In the genomic region with DNA sequence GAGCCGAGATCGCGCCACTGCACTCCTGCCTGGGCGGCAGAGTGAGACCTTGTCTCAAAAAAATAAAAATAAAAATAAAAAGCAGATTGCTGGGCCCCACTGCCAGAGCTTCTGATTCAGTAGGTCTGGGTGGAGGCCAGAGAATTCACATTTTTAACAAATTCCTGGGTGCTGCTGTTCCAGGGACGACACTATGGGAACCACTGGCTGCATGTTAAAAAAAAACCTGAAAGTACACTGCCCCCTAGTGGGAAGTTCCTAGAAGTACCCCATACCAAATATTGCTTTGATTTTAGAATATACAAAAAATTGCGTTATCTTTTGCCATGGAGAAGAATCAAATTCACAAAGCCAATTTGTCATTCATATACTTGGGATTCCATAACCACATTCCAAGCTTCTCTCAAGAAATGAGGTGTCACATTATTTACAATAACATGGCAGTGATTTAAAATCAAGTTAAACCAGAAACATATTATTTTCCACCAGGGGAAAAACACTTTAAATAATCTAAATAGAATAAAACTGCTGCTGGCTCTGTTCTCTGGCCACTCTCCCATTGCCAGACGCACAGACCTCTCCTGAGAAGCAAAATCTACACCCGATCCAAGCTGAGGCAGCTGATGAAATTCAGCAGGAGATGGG, we compare ENCODE assay signal across 8 cellular contexts. TPM values are rescaled to one million over a fixed set of nuclear protein-coding genes. Genes with fewer than 3 reads are reported as not detected.
DNase-seq lines count a peak whose midpoint lies in the region; ATAC-seq and TF ChIP-seq lines count a peak whose summit lies in the region.

No MANE protein-coding gene starts in this region.

- CTCF ChIA-PET in A673 (lab: Charles Lee) (interaction anchor here (0.6 to 1.7 kb wide), 2 partner anchors 232 to 357 kb away, joined by 3 to 5 read pairs; no protein-coding TSS in a partner anchor), WTC11 (lab: Charles Lee) (interaction anchor here (0.6 to 3.1 kb wide), 13 partner anchors 9 to 357 kb away, joined by 3 to 16 read pairs (median 4); a partner anchor contains a TSS)

- no peak for TF ChIP-seq EP300 in gastroesophageal sphincter (IDR thresholded peaks at IDR 0.05)

- no peak overlapping the region for H3K9ac ChIP-seq in parathyroid adenoma

- H3K27me3 ChIP-seq in A673 (replicated peaks; ENCODE audit: insufficient read depth, low read depth, low read length, poor library complexity): no peaks in the 10 kb centered on the region
- H3K27me3 ChIP-seq in GM06990 (replicated peaks; ENCODE audit: control insufficient read depth, insufficient read depth, low read length): no peaks in the 10 kb centered on the region
- peaks cover 24% of the 10 kb centered on the region for H3K27me3 ChIP-seq in gastroesophageal sphincter
- no peaks in the 10 kb centered on the region for H3K27me3 ChIP-seq in parathyroid adenoma (ENCODE audit: control insufficient read depth, insufficient read depth, low read length)

- no peaks in the 10 kb centered on the region for H3K27me3 Mint-ChIP-seq in WTC11 (ENCODE audit: low read depth)

- no peaks in the 10 kb centered on the region for H3K36me3 ChIP-seq in A673 (ENCODE audit: insufficient read depth, low read length, poor library complexity, severe bottlenecking)
- H3K36me3 ChIP-seq in GM06990 (ENCODE audit: control insufficient read depth, insufficient read depth, low read length): no peaks in the 10 kb centered on the region
- no peaks in the 10 kb centered on the region for H3K36me3 ChIP-seq in gastroesophageal sphincter
- no peaks in the 10 kb centered on the region for H3K36me3 ChIP-seq in parathyroid adenoma (ENCODE audit: control insufficient read depth, insufficient read depth, low read length)

- WGBS in gastroesophageal sphincter (ENCODE audit: low coverage in 1 of 2), 2 donors: 3 to 49% methylated on average over 2 to 8 of the region's 8 CpGs

- H3K4me2 ChIP-seq in parathyroid adenoma (ENCODE audit: low read length): no peak overlapping the region

- H3K4me3 ChIP-seq in A673 (ENCODE audit: low read depth, low read length, poor library complexity, severe bottlenecking): no peak overlapping the region
- H3K4me3 ChIP-seq in GM06990 (replicated peaks; ENCODE audit: low read depth, low read length): no peak overlapping the region
- H3K4me3 ChIP-seq in gastroesophageal sphincter: no peak overlapping the region
- no peak overlapping the region for H3K4me3 ChIP-seq in parathyroid adenoma (ENCODE audit: low read depth, low read length)

- no peak for TF ChIP-seq POLR2A in gastroesophageal sphincter (IDR thresholded peaks at IDR 0.05)

- H3K4me3 Mint-ChIP-seq in WTC11: no peak overlapping the region

- no peak overlapping the region for H2AFZ ChIP-seq in parathyroid adenoma

- peak; percentile 73 for TF ChIP-seq CTCF in A673 (conservative IDR thresholded peaks at IDR 0.05; ENCODE audit: low read depth, low read length)
- peak; percentile 66 for TF ChIP-seq CTCF in GM06990 (IDR thresholded peaks at IDR 0.05; ENCODE audit: insufficient read depth, low read length, poor library complexity, severe bottlenecking)
- peak; percentile 75 for TF ChIP-seq CTCF in WTC11 (IDR thresholded peaks at IDR 0.05)
- TF ChIP-seq CTCF in gastroesophageal sphincter (IDR thresholded peaks at IDR 0.05): peak in 3 of 4 experiments; percentile 50 to 78 (median 72)
- TF ChIP-seq CTCF in parathyroid adenoma (IDR thresholded peaks at IDR 0.05): peak; percentile 61

- intact Hi-C loops in A673 (cut with micrococcal nuclease; ENCODE audit: unreplicated experiment): loop anchor here (5.0 kb wide), 2 partner anchors 273 to 358 kb away; a partner anchor contains a TSS

- H3K79me2 ChIP-seq in parathyroid adenoma: no peaks in the 10 kb centered on the region

- H3K9me3 ChIP-seq in A673 (ENCODE audit: low read depth, low read length, poor library complexity, severe bottlenecking): no peaks in the 10 kb centered on the region
- H3K9me3 ChIP-seq in gastroesophageal sphincter: no peaks in the 10 kb centered on the region
- H3K9me3 ChIP-seq in parathyroid adenoma (ENCODE audit: control insufficient read depth, low read length): no peaks in the 10 kb centered on the region

- no peak overlapping the region for H3K27ac ChIP-seq in A673 (ENCODE audit: low read depth, low read length, poor library complexity, severe bottlenecking)
- no peak overlapping the region for H3K27ac ChIP-seq in gastroesophageal sphincter
- H3K27ac ChIP-seq in parathyroid adenoma: no peak overlapping the region

- H3K36me3 Mint-ChIP-seq in WTC11: no peaks in the 10 kb centered on the region

- DNase-seq in A673 (ENCODE audit: low spot score) (peak; percentile 73), GM06990 (ENCODE audit: extremely low read depth, insufficient read length) (no peak), NCI-H1694 treated with DMSO at 0.1 percent for 48 hours (lab: John Stamatoyannopoulos, UW) (peak; percentile 67), WTC11 (ENCODE audit: low spot score) (no peak), HK-2 (ENCODE audit: unreplicated experiment) (no peak)
- no peak for DNase-seq in effector CD8-positive, alpha-beta T cell (lab: John Stamatoyannopoulos, UW)

- ATAC-seq in WTC11: peak; percentile 57; the same call in 1 of the 2 replicates
- ATAC-seq in gastroesophageal sphincter: no peak

- H3K4me1 Mint-ChIP-seq in WTC11: peaks cover 15% of the 10 kb centered on the region

- H3K9me3 Mint-ChIP-seq in WTC11: no peaks in the 10 kb centered on the region

- BruUV-seq in A673 (replicated peaks; lab: Mats Ljungman, UMichigan): no TSS peak

- H3K27ac Mint-ChIP-seq in WTC11: no peak overlapping the region

- H3K4me1 ChIP-seq in A673 (ENCODE audit: insufficient read depth, low read length, poor library complexity, severe bottlenecking) (no peaks in the 10 kb centered on the region), gastroesophageal sphincter (peaks cover 0 to 3% (median 0%) of the 10 kb centered on the region in 3 donors), parathyroid adenoma (no peaks in the 10 kb centered on the region)

- POLR2A ChIA-PET in A673 (lab: Charles Lee; ENCODE audit: low non-redundant PET) (no interaction called here), WTC11 (lab: Charles Lee) (no interaction called here)

TF ChIP-seq in WTC11, 78 proteins besides CTCF, POLR2A, EP300 and RAD21:
- TF ChIP-seq GABPB1 (CRISPR knock-in tag; IDR thresholded peaks at IDR 0.05): 0 out of 2 replicates have a peak, but pooled peaks have one; percentile 33
- TF ChIP-seq, protein P1, sequence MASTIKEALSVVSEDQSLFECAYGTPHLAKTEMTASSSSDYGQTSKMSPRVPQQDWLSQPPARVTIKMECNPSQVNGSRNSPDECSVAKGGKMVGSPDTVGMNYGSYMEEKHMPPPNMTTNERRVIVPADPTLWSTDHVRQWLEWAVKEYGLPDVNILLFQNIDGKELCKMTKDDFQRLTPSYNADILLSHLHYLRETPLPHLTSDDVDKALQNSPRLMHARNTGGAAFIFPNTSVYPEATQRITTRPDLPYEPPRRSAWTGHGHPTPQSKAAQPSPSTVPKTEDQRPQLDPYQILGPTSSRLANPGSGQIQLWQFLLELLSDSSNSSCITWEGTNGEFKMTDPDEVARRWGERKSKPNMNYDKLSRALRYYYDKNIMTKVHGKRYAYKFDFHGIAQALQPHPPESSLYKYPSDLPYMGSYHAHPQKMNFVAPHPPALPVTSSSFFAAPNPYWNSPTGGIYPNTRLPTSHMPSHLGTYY (CRISPR knock-in tag; IDR thresholded peaks at IDR 0.05): no peak

RNA-seq across cellular contexts. Expression of a gene that starts 27.4 kb away (rescaled TPM):
- total RNA-seq in A673 (2021): 28.8 and 30.2 TPM in 2 replicates
- 30.1 to 35.7 TPM (median 35.3 TPM) in 3 replicates for total RNA-seq in WTC11 (2021)
- 100 to 1,000 TPM in 1 of 4 donors, 10 to 100 TPM in 3; 54.5 to 105 (median 88.5) TPM for total RNA-seq in gastroesophageal sphincter

RNA-seq across cellular contexts. Expression of a gene that starts 42.3 kb away (rescaled TPM):
- total RNA-seq in A673 (2021) (62.1 and 65.3 TPM in 2 replicates), WTC11 (2021) (75.9 to 78.1 TPM (median 76.9 TPM) in 3 replicates), gastroesophageal sphincter (100 to 1,000 TPM in 1 of 4 donors, 10 to 100 TPM in 3; 23.1 to 133 (median 59.4) TPM)

Comparison
In these comparisons a context has a peak if more than half of its experiments do, and no peak if none do; other contexts are left out.
1. DNase-seq: peak in A673 (single experiment) and NCI-H1694 treated with DMSO at 0.1 percent for 48 hours (single experiment); none in GM06990 (single experiment), WTC11 (single experiment), HK-2 (single experiment) and effector CD8-positive, alpha-beta T cell (single experiment).
2. Peak in every context shown above with its lines, with median percentiles within 50 percentile points of each other: CTCF ChIP-seq.